In the genomic region with DNA sequence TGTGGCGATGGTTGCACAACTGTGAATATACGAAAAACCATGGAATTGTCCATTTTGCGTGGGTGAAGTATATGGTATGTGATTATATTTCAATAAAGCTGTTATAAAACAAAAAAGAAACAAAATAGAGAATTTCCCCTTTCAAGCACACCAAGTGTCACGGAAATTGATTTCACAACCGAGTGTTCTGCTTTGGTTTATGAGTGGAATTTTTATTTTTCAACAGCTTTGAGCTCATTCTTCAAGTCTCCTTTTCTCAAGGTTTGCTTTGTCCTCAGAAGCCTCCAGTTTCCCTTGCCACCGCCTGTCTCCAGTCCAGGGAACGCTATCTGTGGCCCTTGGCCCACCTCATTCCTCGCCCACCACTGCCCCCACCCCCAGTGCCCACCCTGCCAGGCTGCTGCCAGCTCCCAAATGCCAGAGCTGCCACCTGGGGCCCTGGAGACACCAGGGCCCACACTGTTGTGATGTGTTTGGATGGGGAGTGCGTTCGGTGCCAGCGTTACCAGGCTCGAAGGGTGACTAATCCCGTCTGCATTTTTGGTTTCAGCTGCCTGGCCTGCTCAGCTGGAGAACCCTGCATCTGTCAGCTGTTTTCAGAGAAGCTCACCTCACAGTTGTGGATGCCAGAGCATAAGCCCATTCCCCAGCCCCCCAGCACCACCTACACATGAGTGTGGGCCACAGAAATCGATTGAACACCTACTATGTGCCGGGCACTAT, we compare ENCODE assay signal across 9 cellular contexts. TPM values are rescaled to one million over a fixed set of nuclear protein-coding genes. Genes with fewer than 3 reads are reported as not detected.
DNase-seq lines count a peak whose midpoint lies in the region; ATAC-seq and TF ChIP-seq lines count a peak whose summit lies in the region.
"Had no signal": no experiment of that assay in that cellular context is flagged by ENCODE, and none has a peak within 500 bp of the region (broad histone marks: within the 10 kb centered on the region; RNA-seq: fewer than 3 reads in every experiment).

No MANE protein-coding gene starts in this region.

- H3K36me3 ChIP-seq in mesenchymal stem cell (ENCODE audit: control insufficient read depth in 1 of 2, insufficient read depth in 2 of 2, low read depth in 1 of 2, low read length in 2 of 2) (no peaks in the 10 kb centered on the region), vagina (no peaks in the 10 kb centered on the region)

- H3K9ac ChIP-seq in mesenchymal stem cell (ENCODE audit: low read length), result peak overlapping the region; percentile 89

- peak overlapping the region; percentile 92 for H2AK5ac ChIP-seq in mesenchymal stem cell (ENCODE audit: low read length, severe bottlenecking)

- H3K4me1 ChIP-seq in mesenchymal stem cell (ENCODE audit: control insufficient read depth, insufficient read depth, low read depth, low read length), result peaks cover 17% of the 10 kb centered on the region
- peaks cover 34% of the 10 kb centered on the region for H3K4me1 ChIP-seq in vagina

- H3K9me3 Mint-ChIP-seq in activated naive CD4-positive, alpha-beta T cell treated with anti-CD3 and anti-CD28 coated beads, Interleukin-2, amount 10 ng/mL, durations not matched to agents 7 days and 5 days, result no peaks in the 10 kb centered on the region

- no peak overlapping the region for H3K23ac ChIP-seq in mesenchymal stem cell (ENCODE audit: low read length in 2 of 2)

- H3K36me3 Mint-ChIP-seq in activated naive CD4-positive, alpha-beta T cell treated with anti-CD3 and anti-CD28 coated beads, Interleukin-2, amount 10 ng/mL, durations not matched to agents 7 days and 5 days, result no peaks in the 10 kb centered on the region

- peak overlapping the region; percentile 77 for H2BK5ac ChIP-seq in mesenchymal stem cell (ENCODE audit: low read depth, low read length, poor library complexity, severe bottlenecking)

- WGBS in mesenchymal stem cell, result 48% methylated on average over 9 of the region's 15 CpGs

- H2BK120ac ChIP-seq in mesenchymal stem cell (ENCODE audit: low read depth, low read length), result no peak overlapping the region

- no peak overlapping the region for H3K4me2 ChIP-seq in mesenchymal stem cell (ENCODE audit: low read length, poor library complexity, severe bottlenecking)

- no peak overlapping the region for H3K14ac ChIP-seq in mesenchymal stem cell (ENCODE audit: low read length in 2 of 2)

- H3K9me3 ChIP-seq in mesenchymal stem cell (ENCODE audit: control insufficient read depth, low read length) (no peaks in the 10 kb centered on the region), vagina (no peaks in the 10 kb centered on the region)

- H4K8ac ChIP-seq in mesenchymal stem cell (ENCODE audit: low read length), result peak overlapping the region; percentile 66

- H3K27me3 ChIP-seq in mesenchymal stem cell (ENCODE audit: control insufficient read depth in 1 of 2, insufficient read depth in 1 of 2, low read length in 2 of 2), result no peaks in the 10 kb centered on the region
- H3K27me3 ChIP-seq in vagina, result no peaks in the 10 kb centered on the region

- no peak overlapping the region for H2BK12ac ChIP-seq in mesenchymal stem cell (ENCODE audit: low read length in 2 of 2)

- peak; percentile 92 for ATAC-seq in Right ventricle myocardium inferior
- ATAC-seq: activated CD4-positive, CD25-positive, alpha-beta regulatory T cell treated with anti-CD3 and anti-CD28 coated beads, Interleukin-2, amount 50 U/mL, for 24 hours had no signal

- no peaks in the 10 kb centered on the region for H3K79me1 ChIP-seq in mesenchymal stem cell (replicated peaks; ENCODE audit: low read length, poor library complexity, severe bottlenecking)

- H4K91ac ChIP-seq in mesenchymal stem cell (ENCODE audit: low read length), result no peak overlapping the region

- peaks cover 7% of the 10 kb centered on the region for H3K27me3 Mint-ChIP-seq in activated naive CD4-positive, alpha-beta T cell treated with anti-CD3 and anti-CD28 coated beads, Interleukin-2, amount 10 ng/mL, durations not matched to agents 7 days and 5 days

- H2AFZ ChIP-seq in mesenchymal stem cell (ENCODE audit: low read depth, low read length), result no peak overlapping the region

- TF ChIP-seq POLR2A in vagina (IDR thresholded peaks at IDR 0.05), result no peak

- DNase-seq in Right ventricle myocardium inferior (ENCODE audit: missing footprints) (peak; percentile 85), cardiac septum (ENCODE audit: low spot score) (no peak), choroid plexus epithelial cell (ENCODE audit: low read depth) (peak; percentile 97), mesenchymal stem cell (peak; percentile 94), vagina (ENCODE audit: extremely low spot score in 2 of 2) (no peak), NCI-H1092 treated with DMSO at 0.1 percent for 48 hours (lab: John Stamatoyannopoulos, UW) (no peak)
- DNase-seq in activated CD4-positive, alpha-beta T cell treated with anti-CD3 and anti-CD28 coated beads, Interleukin-2, amount 50 U/mL, for 1 hour, result no peak
- DNase-seq in activated naive CD4-positive, alpha-beta T cell treated with anti-CD3 and anti-CD28 coated beads, Interleukin-2, amount 10 ng/mL, durations not matched to agents 7 days and 5 days, result no peak

- H3K4me3 Mint-ChIP-seq in activated naive CD4-positive, alpha-beta T cell treated with anti-CD3 and anti-CD28 coated beads, Interleukin-2, amount 10 ng/mL, durations not matched to agents 7 days and 5 days, result no peak overlapping the region

- H3K27ac ChIP-seq in mesenchymal stem cell (ENCODE audit: low read length, poor library complexity, severe bottlenecking) (peak overlapping the region; percentile 89), vagina (peak overlapping the region; percentile 74)

- H3K27ac Mint-ChIP-seq in activated naive CD4-positive, alpha-beta T cell treated with anti-CD3 and anti-CD28 coated beads, Interleukin-2, amount 10 ng/mL, durations not matched to agents 7 days and 5 days, result no peak overlapping the region

- no peak overlapping the region for H2BK15ac ChIP-seq in mesenchymal stem cell (ENCODE audit: low read depth, poor library complexity, severe bottlenecking)

- H3K18ac ChIP-seq in mesenchymal stem cell (ENCODE audit: low read depth in 1 of 2, low read length in 2 of 2), result no peak overlapping the region

- intact Hi-C loops in Right ventricle myocardium inferior (cut with DNase I), result loop anchor here (2.0 to 10.0 kb wide), 2 partner anchors 24 to 494 kb away; partner anchors contain the start of gene NKX2-5
- intact Hi-C loops in cardiac septum (cut with DNase I), result no loop called here
- intact Hi-C loops in vagina (cut with DNase I), result no loop called here

- H3K4ac ChIP-seq in mesenchymal stem cell (ENCODE audit: low read depth in 1 of 2, low read length in 2 of 2), result no peak overlapping the region

- CTCF ChIA-PET in activated naive CD4-positive, alpha-beta T cell treated with anti-CD3 and anti-CD28 coated beads, Interleukin-2, amount 10 ng/mL, durations not matched to agents 7 days and 5 days (lab: Charles Lee), result interaction anchor here (1.3 kb wide), 1 partner anchor 191 kb away, joined by 7 read pairs; no protein-coding TSS in a partner anchor

- H3K4me3 ChIP-seq in choroid plexus epithelial cell (ENCODE audit: low read depth, low read length) (no peak overlapping the region), mesenchymal stem cell (ENCODE audit: insufficient read depth in 1 of 2, low read depth in 1 of 2, low read length in 2 of 2) (no peak overlapping the region), vagina (no peak overlapping the region)

- TF ChIP-seq CTCF in choroid plexus epithelial cell (conservative IDR thresholded peaks at IDR 0.05; ENCODE audit: low read depth, low read length), result no peak
- TF ChIP-seq CTCF in vagina (IDR thresholded peaks at IDR 0.05), result no peak

- H3K4me1 Mint-ChIP-seq in activated naive CD4-positive, alpha-beta T cell treated with anti-CD3 and anti-CD28 coated beads, Interleukin-2, amount 10 ng/mL, durations not matched to agents 7 days and 5 days, result no peaks in the 10 kb centered on the region

RNA-seq across cellular contexts. Expression of gene DUSP1, which starts 30.4 kb away (rescaled TPM):
- 103 TPM for total RNA-seq in Right ventricle myocardium inferior
- 49.9 TPM for total RNA-seq in cardiac septum
- polyA plus RNA-seq in mesenchymal stem cell (2013, experiment 1 of 2), result 214 TPM
- polyA plus RNA-seq in mesenchymal stem cell (2013, experiment 2 of 2), result 205 TPM
- total RNA-seq in vagina, result 2,876 TPM

Comparison
In these comparisons a context has a peak if more than half of its experiments do, and no peak if none do; other contexts are left out.
1. DNase-seq: peak in Right ventricle myocardium inferior (single experiment), choroid plexus epithelial cell (single experiment) and mesenchymal stem cell (single experiment); none in cardiac septum (single experiment), vagina (0 of 2), NCI-H1092 treated with DMSO at 0.1 percent for 48 hours (single experiment), activated CD4-positive, alpha-beta T cell treated with anti-CD3 and anti-CD28 coated beads, Interleukin-2, amount 50 U/mL, for 1 hour (single experiment) and activated naive CD4-positive, alpha-beta T cell treated with anti-CD3 and anti-CD28 coated beads, Interleukin-2, amount 10 ng/mL, durations not matched to agents 7 days and 5 days (single experiment).
2. RNA of gene DUSP1, which starts 30.4 kb away (total RNA-seq): 2,876 TPM in vagina (single experiment); 103 TPM in Right ventricle myocardium inferior (single experiment) and 49.9 TPM in cardiac septum (single experiment); every median in the first group is over 10 times any median in the second.